In genomic region chr17:11039342-11039741, GRCh38 we compare ENCODE assay signal across 28 cellular contexts.
"Had no signal": no experiment of that assay in that cellular context is flagged by ENCODE, and none has a peak within 500 bp of the region (broad histone marks: within the 10 kb centered on the region; RNA-seq: fewer than 3 reads in every experiment).

No MANE protein-coding gene starts in this region.

- H3K27ac ChIP-seq: ascending aorta, cardiac muscle cell, VCaP had no signal

- H3K9me3 ChIP-seq: ascending aorta had no signal

- H3K36me3 ChIP-seq: ascending aorta, cardiac muscle cell had no signal

- H3K4me3 ChIP-seq: ascending aorta, cardiac muscle cell had no signal

- H3K27me3 ChIP-seq: ascending aorta, cardiac muscle cell had no signal

- H3K4me1 ChIP-seq: ascending aorta had no signal

- DNase-seq: activated B cell treated with CpG ODN at 0.5 μM for 24 hours; activated CD4-positive, alpha-beta memory T cell treated with anti-CD3 and anti-CD28 coated beads for 36 hours; activated CD4-positive, alpha-beta T cell treated with anti-CD3 and anti-CD28 coated beads for 4 hours; activated CD4-positive, alpha-beta T cell treated with anti-CD3 and anti-CD28 coated beads, Interleukin-2, amount 10 ng/mL, durations not matched to agents 24 days and 14 days; activated CD4-positive, alpha-beta T cell treated with anti-CD3 and anti-CD28 coated beads, Interleukin-2, amount 50 U/mL, for 1 hour; activated CD4-positive, alpha-beta T cell treated with anti-CD3 and anti-CD28 coated beads, Interleukin-2, amount 50 U/mL, for 4 hours; activated CD4-positive, CD25-positive, alpha-beta regulatory T cell treated with anti-CD3 and anti-CD28 coated beads, Interleukin-2, amount 50 U/mL, for 72 hours; activated CD8-positive, alpha-beta memory T cell treated with anti-CD3 and anti-CD28 coated beads, Interleukin-2, amount 50 U/mL, for 4 hours; activated CD8-positive, alpha-beta T cell treated with anti-CD3 and anti-CD28 coated beads for 36 hours; activated gamma-delta T cell; activated naive CD4-positive, alpha-beta T cell treated with anti-CD3 and anti-CD28 coated beads, Interleukin-2, amount 10 ng/mL, durations not matched to agents 7 days and 5 days; activated naive CD4-positive, alpha-beta T cell treated with Interleukin-2 at 50 U/mL for 16 hours; activated naive CD8-positive, alpha-beta T cell treated with anti-CD3 and anti-CD28 coated beads, Interleukin-2, amount 10 ng/mL, durations not matched to agents 7 days and 5 days; activated naive CD8-positive, alpha-beta T cell treated with anti-CD3 and anti-CD28 coated beads, Interleukin-2, amount 50 U/mL, for 24 hours; activated T-cell treated with anti-CD3 and anti-CD28 coated beads for 4 hours; activated T-cell treated with anti-CD3 and anti-CD28 coated beads, Interleukin-2, amount 50 U/mL, for 1 hour; activated T-cell treated with anti-CD3 and anti-CD28 coated beads, Interleukin-2, amount 50 U/mL, for 4 hours; activated T-cell treated with anti-CD3 and anti-CD28 coated beads, Interleukin-2, amount 50 U/mL, for 72 hours; amygdala; anterior cingulate cortex; caudate nucleus; cerebellar nuclear complex; T-helper 1 cell; T-helper 2 cell; T-helper 9 cell had no signal
